Comparison of ENCODE assay signal across 19 cellular contexts in the genomic region with DNA sequence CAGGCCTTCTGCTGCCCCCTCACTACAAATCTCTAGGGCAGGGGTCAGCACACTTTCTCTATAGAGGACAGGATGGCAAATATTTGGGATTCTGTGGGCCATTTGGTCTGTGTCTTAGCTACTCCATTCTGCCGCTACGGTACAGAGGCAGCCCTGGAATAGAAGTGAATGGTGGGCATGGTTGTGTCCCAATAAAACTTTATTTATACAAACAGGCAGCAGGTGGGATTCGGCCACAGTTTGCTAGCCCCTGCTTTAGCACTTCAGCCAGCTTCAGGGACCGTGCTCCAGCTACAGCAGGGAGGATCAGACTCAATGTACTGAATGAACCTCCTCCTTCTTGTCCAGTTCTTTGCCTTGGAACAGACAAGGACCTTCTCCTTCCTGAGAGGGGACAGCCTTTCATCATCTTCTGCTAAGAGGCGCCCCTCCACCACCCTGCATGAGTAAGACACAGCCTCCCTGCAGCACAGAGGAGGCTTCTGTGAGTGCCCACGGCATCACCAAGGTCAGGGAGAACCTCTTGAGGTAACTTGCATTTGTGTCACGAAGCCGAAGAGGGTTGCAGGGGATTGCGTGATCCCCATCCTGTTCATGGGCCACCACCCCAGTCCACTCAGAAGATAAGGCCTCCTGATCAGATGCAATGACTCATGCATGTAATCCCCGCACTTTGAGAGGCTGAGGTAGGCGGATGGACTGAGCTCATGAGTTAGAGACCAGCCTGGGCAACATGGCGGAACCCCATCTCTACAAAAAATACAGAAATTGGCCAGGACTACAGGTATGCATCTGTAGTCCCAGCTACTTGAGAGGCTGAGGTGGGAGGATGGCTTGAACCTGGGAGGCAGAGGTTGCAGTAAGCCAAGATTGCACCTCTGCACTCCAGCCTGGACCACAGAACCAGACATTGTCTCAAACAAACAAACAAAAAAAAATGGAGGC. TPM values are rescaled to one million over a fixed set of nuclear protein-coding genes. Genes with fewer than 3 reads are reported as not detected.
DNase-seq lines count a peak whose midpoint lies in the region; ATAC-seq, FAIRE-seq and TF ChIP-seq lines count a peak whose summit lies in the region.
"Had no signal": no experiment of that assay in that cellular context is flagged by ENCODE, and none has a peak within 500 bp of the region (broad histone marks: within the 10 kb centered on the region; RNA-seq: fewer than 3 reads in every experiment).

No MANE protein-coding gene starts in this region.

- H3K4me2 ChIP-seq in PC-9: no peak overlapping the region

- peaks cover 5% of the 10 kb centered on the region for H3K9me3 Mint-ChIP-seq in stimulated activated memory B cell treated with anti-CD40 and anti-IgM and Interleukin-4, amounts not matched to agents 10 μg/mL and 1 μg/mL and 100 μg/mL, for 72 hours
- H3K9me3 Mint-ChIP-seq in naive thymus-derived CD4-positive, alpha-beta T cell: peaks cover 0 to 7% (median 0%) of the 10 kb centered on the region in 11 donors
- no peaks in the 10 kb centered on the region for H3K9me3 Mint-ChIP-seq in HFFc6
- H3K9me3 Mint-ChIP-seq: activated naive CD4-positive, alpha-beta T cell treated with anti-CD3 and anti-CD28 coated beads, Interleukin-2, amount 50 U/mL, for 24 hours; naive thymus-derived CD8-positive, alpha-beta T cell had no signal

- FAIRE-seq in GM12891 (lab: Jason Lieb, UNC): peak; percentile 13
- FAIRE-seq: H1 had no signal

- peak overlapping the region; percentile 66 for H3K4me3 Mint-ChIP-seq in stimulated activated memory B cell treated with anti-CD40 and anti-IgM and Interleukin-4, amounts not matched to agents 10 μg/mL and 1 μg/mL and 100 μg/mL, for 72 hours
- no peak overlapping the region for H3K4me3 Mint-ChIP-seq in naive thymus-derived CD4-positive, alpha-beta T cell
- H3K4me3 Mint-ChIP-seq in HFFc6: no peak overlapping the region
- H3K4me3 Mint-ChIP-seq: activated naive CD4-positive, alpha-beta T cell treated with anti-CD3 and anti-CD28 coated beads, Interleukin-2, amount 50 U/mL, for 24 hours had no signal

- 74 to 96% methylated on average over 4 to 5 of the region's 12 CpGs for WGBS in gastroesophageal sphincter (ENCODE audit: low coverage in 1 of 2), 2 donors

- CTCF ChIA-PET in naive thymus-derived CD4-positive, alpha-beta T cell (lab: Charles Lee): interaction anchor here (0.5 to 1.3 kb wide), 3 partner anchors 31 to 186 kb away, joined by 3 read pairs; no protein-coding TSS in a partner anchor
- CTCF ChIA-PET in PC-9 (lab: Charles Lee): no interaction called here

- POLR2A ChIA-PET in naive thymus-derived CD4-positive, alpha-beta T cell (lab: Charles Lee): interaction anchor here (0.7 kb wide), 1 partner anchor 22 kb away, joined by 4 read pairs; no protein-coding TSS in a partner anchor
- POLR2A ChIA-PET in PC-9 (lab: Charles Lee; ENCODE audit: unreplicated experiment): no interaction called here

- H3F3A ChIP-seq in PC-9 (ENCODE audit: insufficient read depth, low read depth): no peaks in the 10 kb centered on the region; the same call in 1 of the 2 replicates

- H3K4me1 Mint-ChIP-seq in stimulated activated memory B cell treated with anti-CD40 and anti-IgM and Interleukin-4, amounts not matched to agents 10 μg/mL and 1 μg/mL and 100 μg/mL, for 72 hours: peaks cover 69% of the 10 kb centered on the region
- H3K4me1 Mint-ChIP-seq in naive thymus-derived CD4-positive, alpha-beta T cell: peaks cover 18 to 43% (median 30%) of the 10 kb centered on the region in 7 donors
- peaks cover 34% of the 10 kb centered on the region for H3K4me1 Mint-ChIP-seq in HFFc6 (ENCODE audit: low read depth)

- H3K36me3 ChIP-seq in Peyer's patch: peaks cover 0 to 57% (median 0%) of the 10 kb centered on the region in 3 donors
- H3K36me3 ChIP-seq in gastroesophageal sphincter: peaks cover 0 to 56% of the 10 kb centered on the region in 2 donors
- H3K36me3 ChIP-seq in naive thymus-derived CD4-positive, alpha-beta T cell (ENCODE audit: control insufficient read depth in 2 of 3, insufficient read depth in 3 of 3, low read length in 3 of 3): peaks cover 0 to 55% (median 5%) of the 10 kb centered on the region in 3 experiments
- H3K36me3 ChIP-seq in PC-9 (ENCODE audit: low read depth): no peaks in the 10 kb centered on the region
- H3K36me3 ChIP-seq: breast epithelium had no signal

- H3K4me1 ChIP-seq in Peyer's patch: peaks cover 0 to 22% (median 20%) of the 10 kb centered on the region in 4 donors
- peaks cover 0 to 44% (median 17%) of the 10 kb centered on the region in 3 donors for H3K4me1 ChIP-seq in gastroesophageal sphincter
- H3K4me1 ChIP-seq in naive thymus-derived CD4-positive, alpha-beta T cell (ENCODE audit: control insufficient read depth in 2 of 2, insufficient read depth in 2 of 2, low read length in 2 of 2): peaks cover 7 to 9% of the 10 kb centered on the region in 2 donors
- peaks cover 7% of the 10 kb centered on the region for H3K4me1 ChIP-seq in PC-9 (replicated peaks; ENCODE audit: insufficient read depth)

- H3K36me3 Mint-ChIP-seq in stimulated activated memory B cell treated with anti-CD40 and anti-IgM and Interleukin-4, amounts not matched to agents 10 μg/mL and 1 μg/mL and 100 μg/mL, for 72 hours: peaks cover 52% of the 10 kb centered on the region
- peaks cover 0 to 34% (median 20%) of the 10 kb centered on the region in 5 donors for H3K36me3 Mint-ChIP-seq in naive thymus-derived CD4-positive, alpha-beta T cell
- H3K36me3 Mint-ChIP-seq in HFFc6 (ENCODE audit: low read depth): peaks cover 39% of the 10 kb centered on the region

- no peak overlapping the region for H3K4me3 ChIP-seq in Peyer's patch
- H3K4me3 ChIP-seq in gastroesophageal sphincter: no peak overlapping the region
- no peak overlapping the region for H3K4me3 ChIP-seq in naive thymus-derived CD4-positive, alpha-beta T cell (ENCODE audit: low read length)
- no peak overlapping the region for H3K4me3 ChIP-seq in PC-9
- H3K4me3 ChIP-seq: breast epithelium had no signal

- H3K9me3 ChIP-seq in Peyer's patch: no peaks in the 10 kb centered on the region
- no peaks in the 10 kb centered on the region for H3K9me3 ChIP-seq in gastroesophageal sphincter
- H3K9me3 ChIP-seq in naive thymus-derived CD4-positive, alpha-beta T cell (ENCODE audit: control insufficient read depth in 2 of 3, low read length in 3 of 3): no peaks in the 10 kb centered on the region
- H3K9me3 ChIP-seq in PC-9 (ENCODE audit: insufficient read depth, low read depth): no peaks in the 10 kb centered on the region
- H3K9me3 ChIP-seq: breast epithelium had no signal

- H3K27ac Mint-ChIP-seq in stimulated activated memory B cell treated with anti-CD40 and anti-IgM and Interleukin-4, amounts not matched to agents 10 μg/mL and 1 μg/mL and 100 μg/mL, for 72 hours: peak overlapping the region; percentile 93
- H3K27ac Mint-ChIP-seq in naive thymus-derived CD4-positive, alpha-beta T cell: no peak overlapping the region
- no peak overlapping the region for H3K27ac Mint-ChIP-seq in HFFc6
- H3K27ac Mint-ChIP-seq: activated naive CD4-positive, alpha-beta T cell treated with anti-CD3 and anti-CD28 coated beads, Interleukin-2, amount 50 U/mL, for 24 hours had no signal

- H2AFZ ChIP-seq in PC-9: no peak overlapping the region

- no peaks in the 10 kb centered on the region for H3K9me2 ChIP-seq in PC-9 (ENCODE audit: insufficient read depth)

- TF ChIP-seq CTCF in Peyer's patch (IDR thresholded peaks at IDR 0.05) (no peak), gastroesophageal sphincter (IDR thresholded peaks at IDR 0.05) (no peak), HFFc6 (IDR thresholded peaks at IDR 0.05) (no peak), PC-9 (conservative IDR thresholded peaks at IDR 0.05) (no peak)

- intact Hi-C loops in naive thymus-derived CD4-positive, alpha-beta T cell (cut with micrococcal nuclease): loop anchor here in 1 of 2 donors (5.0 kb wide), 1 partner anchor 615 kb away; no protein-coding TSS in a partner anchor
- intact Hi-C loops in PC-9 (cut with micrococcal nuclease; ENCODE audit: unreplicated experiment): no loop called here

- ATAC-seq in gastroesophageal sphincter: no peak
- no peak for ATAC-seq in stimulated activated memory B cell treated with anti-CD40 and anti-IgM and Interleukin-4, amounts not matched to agents 10 μg/mL and 1 μg/mL and 100 μg/mL, for 72 hours
- no peak for ATAC-seq in naive thymus-derived CD4-positive, alpha-beta T cell
- no peak for ATAC-seq in GM18907 (IDR thresholded peaks at IDR 0.05; ENCODE audit: unreplicated experiment)
- ATAC-seq: naive thymus-derived CD8-positive, alpha-beta T cell had no signal

- H3K79me2 ChIP-seq in PC-9 (ENCODE audit: low read depth): peaks cover 26% of the 10 kb centered on the region

- peaks cover 6% of the 10 kb centered on the region; the same call in 1 of the 2 replicates for H4K20me1 ChIP-seq in PC-9 (ENCODE audit: insufficient read depth)

- no TSS peak for BruUV-seq in PC-9 (replicated peaks; lab: Mats Ljungman, UMichigan)

- no peak for TF ChIP-seq EP300 in gastroesophageal sphincter (IDR thresholded peaks at IDR 0.05)

- H3K27me3 Mint-ChIP-seq in stimulated activated memory B cell treated with anti-CD40 and anti-IgM and Interleukin-4, amounts not matched to agents 10 μg/mL and 1 μg/mL and 100 μg/mL, for 72 hours: no peaks in the 10 kb centered on the region
- no peaks in the 10 kb centered on the region for H3K27me3 Mint-ChIP-seq in naive thymus-derived CD4-positive, alpha-beta T cell
- H3K27me3 Mint-ChIP-seq in HFFc6 (ENCODE audit: insufficient read depth): peaks cover 2% of the 10 kb centered on the region
- H3K27me3 Mint-ChIP-seq: activated naive CD4-positive, alpha-beta T cell treated with anti-CD3 and anti-CD28 coated beads, Interleukin-2, amount 50 U/mL, for 24 hours; naive thymus-derived CD8-positive, alpha-beta T cell had no signal

- H3K27me3 ChIP-seq in Peyer's patch (no peaks in the 10 kb centered on the region), gastroesophageal sphincter (no peaks in the 10 kb centered on the region), PC-9 (ENCODE audit: insufficient read depth, low read depth) (no peaks in the 10 kb centered on the region)
- H3K27me3 ChIP-seq in naive thymus-derived CD4-positive, alpha-beta T cell (ENCODE audit: control insufficient read depth in 2 of 2, insufficient read depth in 2 of 2, low read length in 2 of 2): no peaks in the 10 kb centered on the region
- H3K27me3 ChIP-seq: breast epithelium had no signal

- DNase-seq in GM12891 (ENCODE audit: insufficient read length, low spot score) (no peak), Peyer's patch (no peak), HFFc6 (no peak), PC-9 (no peak)
- DNase-seq in naive thymus-derived CD4-positive, alpha-beta T cell: no peak
- DNase-seq: activated CD4-positive, alpha-beta T cell treated with anti-CD3 and anti-CD28 coated beads for 4 hours; activated T-cell treated with anti-CD3 and anti-CD28 coated beads for 4 hours; DMS 273 treated with DMSO at 0.1 percent for 48 hours; effector memory CD4-positive, alpha-beta T cell; foreskin fibroblast; naive thymus-derived CD8-positive, alpha-beta T cell; SHP77 treated with DMSO at 0.1 percent for 48 hours; stimulated activated CD4-positive, alpha-beta T cell treated with anti-CD3 and anti-CD28 coated beads, Interleukin-15, amount 100 ng/mL, for 24 hours had no signal

- H3K27ac ChIP-seq in Peyer's patch: peak overlapping the region; percentile 22 to 81 (median 53)
- H3K27ac ChIP-seq in gastroesophageal sphincter: peak overlapping the region in 3 of 4 donors; percentile 2 to 58 (median 53)
- no peak overlapping the region for H3K27ac ChIP-seq in naive thymus-derived CD4-positive, alpha-beta T cell (ENCODE audit: low read depth, low read length)
- no peak overlapping the region for H3K27ac ChIP-seq in PC-9
- H3K27ac ChIP-seq: breast epithelium had no signal

- TF ChIP-seq POLR2A in GM12891 (IDR thresholded peaks at IDR 0.05; ENCODE audit: low read depth, low read length) (no peak), Peyer's patch (IDR thresholded peaks at IDR 0.05) (no peak), gastroesophageal sphincter (IDR thresholded peaks at IDR 0.05) (no peak)

RNA-seq across cellular contexts. Expression of gene C11orf24, which starts 4.6 kb away (rescaled TPM):
- 33.0 TPM for polyA plus RNA-seq in GM12891 (2012; ENCODE audit: low read depth, missing spikeins)
- total RNA-seq in Peyer's patch (100 to 1,000 TPM in 3 of 4 donors, 10 to 100 TPM in 1; 79.2 to 198 (median 183) TPM), gastroesophageal sphincter (10 to 100 TPM; 15.1 to 48.7 (median 26.0) TPM), PC-9 (2021) (27.2 and 37.7 TPM in 2 replicates)
- 10 to 100 TPM in 4 of 5 experiments, 1 to 10 TPM in 1; 9.5 to 20.0 (median 15.4) TPM for total RNA-seq in naive thymus-derived CD4-positive, alpha-beta T cell
- 10 to 100 TPM in 1 of 2 donors, 1 to 10 TPM in 1; 5.7 to 11.5 TPM for polyA plus RNA-seq in naive thymus-derived CD4-positive, alpha-beta T cell
- total RNA-seq in HFFc6 (2021; fragmentation: NEBNext Ultra II Directional; extraction: Animal tissue kit (Norgen Biotek cat#: 25700)): 100 to 1,000 TPM in 3 of 6 experiments, 10 to 100 TPM in 3; 88.4 to 126 (median 101) TPM

RNA-seq across cellular contexts. Expression of gene LRP5, which starts 45.2 kb away (rescaled TPM):
- polyA plus RNA-seq in GM12891 (2012; ENCODE audit: low read depth, missing spikeins): 5.2 TPM
- 100 to 1,000 TPM; 149 to 196 (median 168) TPM for total RNA-seq in Peyer's patch
- 10 to 100 TPM; 32.6 to 68.9 (median 42.5) TPM for total RNA-seq in gastroesophageal sphincter
- total RNA-seq in naive thymus-derived CD4-positive, alpha-beta T cell: 10 to 100 TPM in 1 of 5 experiments, 1 to 10 TPM in 4; 1.4 to 29.9 (median 2.3) TPM
- polyA plus RNA-seq in naive thymus-derived CD4-positive, alpha-beta T cell: under 1 TPM; 0.35 to 0.99 TPM
- 10 to 100 TPM in 2 of 6 experiments, 1 to 10 TPM in 4; 2.5 to 14.9 (median 3.8) TPM for total RNA-seq in HFFc6 (2021; fragmentation: NEBNext Ultra II Directional; extraction: Animal tissue kit (Norgen Biotek cat#: 25700))
- total RNA-seq in PC-9 (2021): 112 and 129 TPM in 2 replicates

RNA-seq across cellular contexts. Expression of gene KMT5B, which starts 54.1 kb away (rescaled TPM):
- 14.8 TPM for polyA plus RNA-seq in GM12891 (2012; ENCODE audit: low read depth, missing spikeins)
- total RNA-seq in Peyer's patch (10 to 100 TPM; 55.3 to 74.8 (median 60.3) TPM), gastroesophageal sphincter (10 to 100 TPM; 35.1 to 75.6 (median 39.8) TPM), PC-9 (2021) (36.4 and 45.7 TPM in 2 replicates)
- 10 to 100 TPM; 32.7 to 68.2 (median 43.8) TPM for total RNA-seq in naive thymus-derived CD4-positive, alpha-beta T cell
- 10 to 100 TPM; 42.2 to 58.6 TPM for polyA plus RNA-seq in naive thymus-derived CD4-positive, alpha-beta T cell
- total RNA-seq in HFFc6 (2021; fragmentation: NEBNext Ultra II Directional; extraction: Animal tissue kit (Norgen Biotek cat#: 25700)): 10 to 100 TPM; 20.3 to 23.7 (median 22.4) TPM

Comparison
In these comparisons a context has a peak if more than half of its experiments do, and no peak if none do; other contexts are left out.
1. H3K27ac ChIP-seq: peak in Peyer's patch (4 of 4) and gastroesophageal sphincter (3 of 4); none in naive thymus-derived CD4-positive, alpha-beta T cell (single experiment) and PC-9 (single experiment).